In genomic region chr4:888029-888428, GRCh38 we compare ENCODE assay signal across 23 cellular contexts. TPM values are rescaled to one million over a fixed set of nuclear protein-coding genes. Genes with fewer than 3 reads are reported as not detected.
DNase-seq lines count a peak whose midpoint lies in the region; ATAC-seq and TF ChIP-seq lines count a peak whose summit lies in the region.
"Had no signal": no experiment of that assay in that cellular context is flagged by ENCODE, and none has a peak within 500 bp of the region (broad histone marks: within the 10 kb centered on the region; RNA-seq: fewer than 3 reads in every experiment).

No MANE protein-coding gene starts in this region.

- H3K9me3 Mint-ChIP-seq in activated T-cell treated with anti-CD3 and anti-CD28 coated beads, Interleukin-2, amount 50 U/mL, for 24 hours = no peaks in the 10 kb centered on the region
- H3K9me3 Mint-ChIP-seq in activated T-cell treated with anti-CD3 and anti-CD28 coated beads, Interleukin-2, amount 50 U/mL, for 4 hours = no peaks in the 10 kb centered on the region
- H3K9me3 Mint-ChIP-seq in WTC11 (peaks cover 11% of the 10 kb centered on the region), endothelial cell (ENCODE audit: unreplicated experiment) (no peaks in the 10 kb centered on the region)

- H3K23ac ChIP-seq in neuronal stem cell (ENCODE audit: low read depth, low read length, poor library complexity) = peak overlapping the region; percentile 35

- H3K4me1 Mint-ChIP-seq in activated T-cell treated with anti-CD3 and anti-CD28 coated beads, Interleukin-2, amount 50 U/mL, for 24 hours (ENCODE audit: low read depth) = no peaks in the 10 kb centered on the region
- H3K4me1 Mint-ChIP-seq in activated T-cell treated with anti-CD3 and anti-CD28 coated beads, Interleukin-2, amount 50 U/mL, for 4 hours (ENCODE audit: low read depth) = no peaks in the 10 kb centered on the region
- no peaks in the 10 kb centered on the region for H3K4me1 Mint-ChIP-seq in WTC11
- peaks cover 5% of the 10 kb centered on the region for H3K4me1 Mint-ChIP-seq in endothelial cell (ENCODE audit: unreplicated experiment)

- H2BK12ac ChIP-seq in neuronal stem cell (ENCODE audit: low read length) = no peak overlapping the region

- H3K27ac ChIP-seq in neuronal stem cell (replicated peaks; ENCODE audit: low read length) (no peak overlapping the region), gastrocnemius medialis (no peak overlapping the region), testis (no peak overlapping the region)
- H3K27ac ChIP-seq: A549; BLaER1 treated with 17β-estradiol and CSF1 and Interleukin-3, amounts not matched to agents 10 nM and 100 nM had no signal

- H3K4me1 ChIP-seq in neuronal stem cell (ENCODE audit: control insufficient read depth in 2 of 2, insufficient read depth in 1 of 2, low read depth in 1 of 2, low read length in 2 of 2) = peaks cover 0 to 3% of the 10 kb centered on the region in 2 donors
- H3K4me1 ChIP-seq in gastrocnemius medialis = no peaks in the 10 kb centered on the region
- H3K4me1 ChIP-seq in testis = no peaks in the 10 kb centered on the region
- H3K4me1 ChIP-seq: A549; BE2C; BLaER1 treated with 17β-estradiol and CSF1 and Interleukin-3, amounts not matched to agents 10 nM and 100 nM had no signal

- peaks cover 6% of the 10 kb centered on the region for H3K79me1 ChIP-seq in neuronal stem cell (ENCODE audit: low read depth, low read length)

- in situ Hi-C loops in gastrocnemius medialis (cut with MboI; ENCODE audit: low sequenced_read_pairs in 4 of 4) = no loop called here

- H3K36me3 ChIP-seq in neuronal stem cell (replicated peaks in 1 of 2; ENCODE audit: control insufficient read depth in 2 of 2, insufficient read depth in 2 of 2, low read length in 2 of 2) = peaks cover 26 to 85% of the 10 kb centered on the region in 2 donors
- H3K36me3 ChIP-seq in gastrocnemius medialis = peaks cover 0 to 63% of the 10 kb centered on the region in 2 donors
- H3K36me3 ChIP-seq in testis (ENCODE audit: low read depth, missing control alignments) = no peaks in the 10 kb centered on the region

- no peak overlapping the region for H3K4me2 ChIP-seq in neuronal stem cell (ENCODE audit: insufficient read depth, low read length, poor library complexity, severe bottlenecking)
- H3K4me2 ChIP-seq: A549; BLaER1 treated with 17β-estradiol and CSF1 and Interleukin-3, amounts not matched to agents 10 nM and 100 nM had no signal

- H2BK5ac ChIP-seq in neuronal stem cell (ENCODE audit: low read length) = no peak overlapping the region

- CTCF ChIA-PET in WTC11 (lab: Charles Lee) = no interaction called here

- H3K27me3 ChIP-seq in neuronal stem cell (ENCODE audit: control insufficient read depth in 3 of 3, insufficient read depth in 3 of 3, low read depth in 1 of 3, low read length in 3 of 3) (peaks cover 0 to 2% (median 0%) of the 10 kb centered on the region in 3 experiments), gastrocnemius medialis (no peaks in the 10 kb centered on the region), testis (no peaks in the 10 kb centered on the region)
- H3K27me3 ChIP-seq: BE2C; BLaER1 treated with 17β-estradiol and CSF1 and Interleukin-3, amounts not matched to agents 10 nM and 100 nM had no signal

- H3K9ac ChIP-seq in neuronal stem cell (ENCODE audit: low read depth, low read length, poor library complexity) = no peak overlapping the region
- H3K9ac ChIP-seq: BLaER1 treated with 17β-estradiol and CSF1 and Interleukin-3, amounts not matched to agents 10 nM and 100 nM had no signal

- no peak overlapping the region for H3K4ac ChIP-seq in neuronal stem cell (ENCODE audit: low read length)

- H2BK120ac ChIP-seq in neuronal stem cell (ENCODE audit: low read depth, low read length) = no peak overlapping the region

- H3K4me3 ChIP-seq in neuronal stem cell (ENCODE audit: low read length in 2 of 2) (peak overlapping the region in 1 of 2 donors; percentile 62), gastrocnemius medialis (no peak overlapping the region), testis (no peak overlapping the region)
- H3K4me3 ChIP-seq: A549; BLaER1 treated with 17β-estradiol and CSF1 and Interleukin-3, amounts not matched to agents 10 nM and 100 nM had no signal

- H3K14ac ChIP-seq in neuronal stem cell (ENCODE audit: low read length) = no peak overlapping the region

- DNase-seq in activated T-cell treated with anti-CD3 and anti-CD28 coated beads, Interleukin-2, amount 50 U/mL, for 24 hours = no peak
- no peak for DNase-seq in activated T-cell treated with anti-CD3 and anti-CD28 coated beads, Interleukin-2, amount 50 U/mL, for 4 hours
- DNase-seq in WTC11 (ENCODE audit: low spot score) (no peak), endothelial cell (ENCODE audit: low spot score) (no peak), neuronal stem cell (ENCODE audit: low spot score) (no peak), cerebellar nuclear complex (lab: John Stamatoyannopoulos, UW) (no peak), gastrocnemius medialis (no peak), testis (no peak)
- DNase-seq: 8988T; ACHN; AML-193; BE2C; Calu3; CD4-positive, alpha-beta memory T cell; COR-L47; DMS53; DMS79 treated with DMSO at 0.1 percent for 48 hours; GF-D8; GOT3; H7; HCEC 1CT had no signal

- H3K4me3 Mint-ChIP-seq in activated T-cell treated with anti-CD3 and anti-CD28 coated beads, Interleukin-2, amount 50 U/mL, for 24 hours = no peak overlapping the region
- no peak overlapping the region for H3K4me3 Mint-ChIP-seq in activated T-cell treated with anti-CD3 and anti-CD28 coated beads, Interleukin-2, amount 50 U/mL, for 4 hours
- no peak overlapping the region for H3K4me3 Mint-ChIP-seq in WTC11
- peak overlapping the region; percentile 72 for H3K4me3 Mint-ChIP-seq in endothelial cell (ENCODE audit: unreplicated experiment)
- H3K4me3 Mint-ChIP-seq: CD4-positive, alpha-beta memory T cell had no signal

- H4K8ac ChIP-seq in neuronal stem cell (ENCODE audit: low read depth, low read length) = no peak overlapping the region

- no peak for TF ChIP-seq POLR2A in gastrocnemius medialis (IDR thresholded peaks at IDR 0.05)
- no peak for TF ChIP-seq POLR2A in testis (IDR thresholded peaks at IDR 0.05)

- H4K91ac ChIP-seq in neuronal stem cell (ENCODE audit: low read depth, low read length, poor library complexity) = no peak overlapping the region

- no peak overlapping the region for H2AK5ac ChIP-seq in neuronal stem cell (ENCODE audit: low read depth, low read length)

- POLR2A ChIA-PET in WTC11 (lab: Charles Lee) = no interaction called here

- no peak overlapping the region for H3K18ac ChIP-seq in neuronal stem cell (ENCODE audit: low read length)

- TF ChIP-seq CTCF in WTC11 (IDR thresholded peaks at IDR 0.05) (no peak), endothelial cell (IDR thresholded peaks at IDR 0.05; ENCODE audit: unreplicated experiment) (no peak), gastrocnemius medialis (IDR thresholded peaks at IDR 0.05 in 4 of 5, conservative IDR thresholded peaks at IDR 0.05 in 1 of 5) (no peak), testis (IDR thresholded peaks at IDR 0.05) (no peak)

- no peak for ATAC-seq in activated T-cell treated with anti-CD3 and anti-CD28 coated beads, Interleukin-2, amount 50 U/mL, for 4 hours
- no peak for ATAC-seq in WTC11
- no peak for ATAC-seq in gastrocnemius medialis
- ATAC-seq: A549 had no signal

- no peak overlapping the region for H2AFZ ChIP-seq in neuronal stem cell (ENCODE audit: low read length)

- no peak overlapping the region for H2BK15ac ChIP-seq in neuronal stem cell (ENCODE audit: low read length)

- H3K27ac Mint-ChIP-seq in activated T-cell treated with anti-CD3 and anti-CD28 coated beads, Interleukin-2, amount 50 U/mL, for 24 hours = peak overlapping the region; percentile 12
- H3K27ac Mint-ChIP-seq in WTC11 (peak overlapping the region; percentile 59), endothelial cell (ENCODE audit: unreplicated experiment) (peak overlapping the region; percentile 34)

- no peaks in the 10 kb centered on the region for H3K27me3 Mint-ChIP-seq in activated T-cell treated with anti-CD3 and anti-CD28 coated beads, Interleukin-2, amount 50 U/mL, for 24 hours
- H3K27me3 Mint-ChIP-seq in activated T-cell treated with anti-CD3 and anti-CD28 coated beads, Interleukin-2, amount 50 U/mL, for 4 hours (ENCODE audit: low read depth) = no peaks in the 10 kb centered on the region
- no peaks in the 10 kb centered on the region for H3K27me3 Mint-ChIP-seq in WTC11 (ENCODE audit: low read depth)
- H3K27me3 Mint-ChIP-seq in endothelial cell (ENCODE audit: unreplicated experiment) = peaks cover 5% of the 10 kb centered on the region
- H3K27me3 Mint-ChIP-seq: CD4-positive, alpha-beta memory T cell had no signal

- intact Hi-C loops in gastrocnemius medialis (cut with DNase I; ENCODE audit: low total_unique reads) (no loop called here), testis (cut with DNase I; ENCODE audit: low total_unique reads) (no loop called here)

- H3K9me3 ChIP-seq in neuronal stem cell (replicated peaks in 1 of 2; ENCODE audit: control insufficient read depth in 2 of 2, insufficient read depth in 1 of 2, low read depth in 1 of 2, low read length in 2 of 2) = peaks cover 0 to 10% of the 10 kb centered on the region in 2 donors
- no peaks in the 10 kb centered on the region for H3K9me3 ChIP-seq in gastrocnemius medialis
- no peaks in the 10 kb centered on the region for H3K9me3 ChIP-seq in testis
- H3K9me3 ChIP-seq: A549, BE2C had no signal

- peaks cover 88% of the 10 kb centered on the region for H3K36me3 Mint-ChIP-seq in activated T-cell treated with anti-CD3 and anti-CD28 coated beads, Interleukin-2, amount 50 U/mL, for 24 hours (ENCODE audit: low read depth)
- H3K36me3 Mint-ChIP-seq in activated T-cell treated with anti-CD3 and anti-CD28 coated beads, Interleukin-2, amount 50 U/mL, for 4 hours (ENCODE audit: insufficient read depth) = peaks cover 12% of the 10 kb centered on the region
- H3K36me3 Mint-ChIP-seq in WTC11 (peaks cover 20% of the 10 kb centered on the region), endothelial cell (ENCODE audit: low read depth, unreplicated experiment) (peaks cover 24% of the 10 kb centered on the region)

- WGBS in neuronal stem cell (ENCODE audit: extremely low coverage in 2 of 2, insufficient read length in 2 of 2, insufficient replicate concordance in 1 of 2), 2 donors = no CpG with 5 or more reads among the region's 23 CpGs
- WGBS in testis, 2 donors = 86 to 92% methylated on average over 17 to 20 of the region's 23 CpGs

RNA-seq across cellular contexts. Expression of gene GAK, which starts 44.1 kb away (rescaled TPM):
- 100 to 1,000 TPM; 140 to 161 (median 148) TPM for total RNA-seq in activated T-cell treated with anti-CD3 and anti-CD28 coated beads, Interleukin-2, amount 50 U/mL, for 4 hours
- total RNA-seq in WTC11 (2021) (108 to 121 TPM (median 108 TPM) in 3 replicates), endothelial cell (ENCODE audit: unreplicated experiment) (112 TPM), gastrocnemius medialis (10 to 100 TPM; 34.9 to 48.3 (median 44.5) TPM), testis (100 to 1,000 TPM; 226 to 229 TPM)
- polyA plus RNA-seq in neuronal stem cell (2013, experiment 1 of 2) = 35.3 TPM
- polyA plus RNA-seq in neuronal stem cell (2013, experiment 2 of 2) = 34.3 TPM
- 130 TPM for polyA plus RNA-seq in testis (ENCODE audit: insufficient read depth, low read depth, low replicate concordance)

RNA-seq across cellular contexts. Expression of gene TMEM175, which starts 44.2 kb away (rescaled TPM):
- total RNA-seq in activated T-cell treated with anti-CD3 and anti-CD28 coated beads, Interleukin-2, amount 50 U/mL, for 4 hours = 10 to 100 TPM; 12.5 to 15.6 (median 14.7) TPM
- 6.4 to 10.6 TPM (median 9.2 TPM) in 3 replicates for total RNA-seq in WTC11 (2021)
- 31.4 TPM for total RNA-seq in endothelial cell (ENCODE audit: unreplicated experiment)
- polyA plus RNA-seq in neuronal stem cell (2013, experiment 1 of 2) = 8.0 TPM
- polyA plus RNA-seq in neuronal stem cell (2013, experiment 2 of 2) = 7.7 TPM
- 10 to 100 TPM; 15.3 to 29.6 (median 20.8) TPM for total RNA-seq in gastrocnemius medialis
- total RNA-seq in testis = 10 to 100 TPM; 69.2 to 88.2 TPM
- polyA plus RNA-seq in testis (ENCODE audit: insufficient read depth, low read depth, low replicate concordance) = 50.5 TPM
